ENCODE assay signal across 9 cellular contexts in genomic region chr2:231189571-231190495, GRCh38. TPM values are rescaled to one million over a fixed set of nuclear protein-coding genes. Genes with fewer than 3 reads are reported as not detected.
DNase-seq lines count a peak whose midpoint lies in the region; ATAC-seq and TF ChIP-seq lines count a peak whose summit lies in the region.
"Had no signal": no experiment of that assay in that cellular context is flagged by ENCODE, and none has a peak within 500 bp of the region (broad histone marks: within the 10 kb centered on the region; RNA-seq: fewer than 3 reads in every experiment).

No MANE protein-coding gene starts in this region.

- no peak for ATAC-seq in HG02642 (IDR thresholded peaks at IDR 0.05; ENCODE audit: poor library complexity, unreplicated experiment)

- 50 to 76% (median 56%) methylated on average over 22 of the region's 22 CpGs for WGBS in adipose tissue, 3 donors
- WGBS in thyroid gland, 2 donors, result 42 to 60% methylated on average over 17 to 21 of the region's 22 CpGs

- DNase-seq in fibroblast of lung (ENCODE audit: low read depth in 2 of 2), result peak; percentile 30 to 77
- DNase-seq in thyroid gland, result peak; percentile 69 to 74
- no peak for DNase-seq in COR-L47 (lab: John Stamatoyannopoulos, UW)
- no peak for DNase-seq in NCI-H510A (lab: John Stamatoyannopoulos, UW)
- no peak for DNase-seq in kidney glomerular epithelial cell (lab: John Stamatoyannopoulos, UW)
- DNase-seq: stimulated activated CD4-positive, alpha-beta T cell treated with anti-CD3 and anti-CD28 coated beads, Interleukin-15, amount 100 ng/mL, for 24 hours had no signal

- no peaks in the 10 kb centered on the region for H3K27me3 ChIP-seq in fibroblast of lung (ENCODE audit: control insufficient read depth, insufficient read depth, low read length)
- no peaks in the 10 kb centered on the region for H3K27me3 ChIP-seq in mucosa of rectum (ENCODE audit: control insufficient read depth in 2 of 2, insufficient read depth in 2 of 2, low read length in 2 of 2)
- no peaks in the 10 kb centered on the region for H3K27me3 ChIP-seq in thyroid gland

- H3K79me2 ChIP-seq in fibroblast of lung (ENCODE audit: control insufficient read depth, insufficient read depth, low read length), result no peaks in the 10 kb centered on the region

- H3K9ac ChIP-seq in fibroblast of lung (ENCODE audit: insufficient read depth, low read length), result peak overlapping the region; percentile 69
- peak overlapping the region; percentile 14 to 73 for H3K9ac ChIP-seq in mucosa of rectum (ENCODE audit: low read depth in 1 of 2, low read length in 2 of 2)

- TF ChIP-seq CTCF in fibroblast of lung (conservative IDR thresholded peaks at IDR 0.05 in 1 of 2, IDR thresholded peaks at IDR 0.05 in 1 of 2; ENCODE audit: low read depth in 1 of 2, low read length in 2 of 2), result no peak
- TF ChIP-seq CTCF in thyroid gland (IDR thresholded peaks at IDR 0.05), result no peak

- H3K27ac ChIP-seq in adipose tissue (ENCODE audit: low read depth, low read length) (peak overlapping the region; percentile 68), fibroblast of lung (ENCODE audit: insufficient read depth, low read length) (peak overlapping the region; percentile 72), mucosa of rectum (ENCODE audit: low read depth in 2 of 2, low read length in 2 of 2) (peak overlapping the region; percentile 68 to 74), thyroid gland (peak overlapping the region; percentile 85 to 96 (median 86))

- TF ChIP-seq POLR2A in thyroid gland (IDR thresholded peaks at IDR 0.05), result peak in 1 of 2 donors; percentile 6

- H3K4me2 ChIP-seq in fibroblast of lung (ENCODE audit: extremely low read depth, insufficient read depth, low read length), result peak overlapping the region; percentile 18

- intact Hi-C loops in thyroid gland (cut with DNase I), result loop anchor here (5.0 kb wide), 1 partner anchor 88 kb away; no protein-coding TSS in a partner anchor

- no peaks in the 10 kb centered on the region for H3K36me3 ChIP-seq in fibroblast of lung (ENCODE audit: control insufficient read depth, insufficient read depth, low read length)
- H3K36me3 ChIP-seq in mucosa of rectum (ENCODE audit: control insufficient read depth in 2 of 2, insufficient read depth in 2 of 2, low read length in 2 of 2), result no peaks in the 10 kb centered on the region
- H3K36me3 ChIP-seq in thyroid gland, result no peaks in the 10 kb centered on the region

- peaks cover 21% of the 10 kb centered on the region for H3K4me1 ChIP-seq in fibroblast of lung (ENCODE audit: control insufficient read depth, extremely low read depth, insufficient read depth, low read length)
- peaks cover 4 to 5% of the 10 kb centered on the region in 2 donors for H3K4me1 ChIP-seq in mucosa of rectum (ENCODE audit: control insufficient read depth in 2 of 2, insufficient read depth in 2 of 2, low read length in 2 of 2)
- peaks cover 8 to 37% of the 10 kb centered on the region in 2 donors for H3K4me1 ChIP-seq in thyroid gland

- H2AFZ ChIP-seq in fibroblast of lung (ENCODE audit: low read length), result peak overlapping the region; percentile 27

- H3K9me3 ChIP-seq in fibroblast of lung (ENCODE audit: control insufficient read depth, insufficient read depth, low read depth, low read length) (no peaks in the 10 kb centered on the region), mucosa of rectum (ENCODE audit: control insufficient read depth in 2 of 2, low read length in 2 of 2) (no peaks in the 10 kb centered on the region), thyroid gland (no peaks in the 10 kb centered on the region)

- no peaks in the 10 kb centered on the region for H4K20me1 ChIP-seq in fibroblast of lung (ENCODE audit: control insufficient read depth, extremely low read depth, insufficient read depth, low read length)

- H3K4me3 ChIP-seq in fibroblast of lung (replicated peaks in 1 of 4; ENCODE audit: control extremely low read depth in 1 of 4, insufficient read depth in 1 of 4, low read depth in 3 of 4, low read length in 4 of 4), result peak overlapping the region in 2 of 4 experiments; percentile 17 to 47
- H3K4me3 ChIP-seq in mucosa of rectum (ENCODE audit: low read length in 2 of 2), result peak overlapping the region in 1 of 2 donors; percentile 59
- peak overlapping the region in 2 of 3 donors; percentile 13 to 32 for H3K4me3 ChIP-seq in thyroid gland (replicated peaks in 1 of 3)

RNA-seq across cellular contexts. Expression of gene ARMC9, which starts 8.6 kb away (rescaled TPM):
- polyA plus RNA-seq in adipose tissue (1 to 10 TPM; 1.5 to 8.7 (median 4.0) TPM), fibroblast of lung (68.4 and 114 TPM in 2 replicates)
- total RNA-seq in fibroblast of lung (60.4 and 153 TPM in 2 replicates), thyroid gland (10 to 100 TPM; 20.3 to 30.7 (median 28.0) TPM)
- polyA plus RNA-seq in fibroblast of lung (2012), result 43.9 and 84.4 TPM in 2 replicates
- polyA minus RNA-seq in fibroblast of lung (ENCODE audit: low replicate concordance), result 120 and 131 TPM in 2 replicates

Comparison
In these comparisons a context has a peak if more than half of its experiments do, and no peak if none do; other contexts are left out.
1. DNase-seq: peak in fibroblast of lung (2 of 2) and thyroid gland (2 of 2); none in COR-L47 (single experiment), NCI-H510A (single experiment) and kidney glomerular epithelial cell (single experiment).
2. Peak in every context shown above with its lines, with median percentiles within 50 percentile points of each other: H3K27ac ChIP-seq.